In genomic region chr2:152420923-152421322, GRCh38 we compare ENCODE assay signal across 14 cellular contexts.
DNase-seq lines count a peak whose midpoint lies in the region; ATAC-seq, FAIRE-seq and TF ChIP-seq lines count a peak whose summit lies in the region.
"Had no signal": no experiment of that assay in that cellular context is flagged by ENCODE, and none has a peak within 500 bp of the region (broad histone marks: within the 10 kb centered on the region; RNA-seq: fewer than 3 reads in every experiment).

No MANE protein-coding gene starts in this region.

- no peaks in the 10 kb centered on the region for H3K36me3 ChIP-seq in fibroblast of lung (ENCODE audit: control insufficient read depth, insufficient read depth, low read length)

- peaks cover 13% of the 10 kb centered on the region for H3K4me1 ChIP-seq in fibroblast of lung (ENCODE audit: control insufficient read depth, extremely low read depth, insufficient read depth, low read length)

- peak; percentile 31 for ATAC-seq in GM18867 (IDR thresholded peaks at IDR 0.05; ENCODE audit: unreplicated experiment)
- ATAC-seq in activated CD4-positive, alpha-beta T cell treated with anti-CD3 and anti-CD28 coated beads for 36 hours = no peak

- no peaks in the 10 kb centered on the region for H3K9me3 ChIP-seq in fibroblast of lung (ENCODE audit: control insufficient read depth, insufficient read depth, low read depth, low read length)

- no peak overlapping the region for H2AFZ ChIP-seq in fibroblast of lung (ENCODE audit: low read length)

- peak overlapping the region; percentile 69 for H3K4me2 ChIP-seq in fibroblast of lung (ENCODE audit: extremely low read depth, insufficient read depth, low read length)

- no peaks in the 10 kb centered on the region for H3K27me3 ChIP-seq in fibroblast of lung (ENCODE audit: control insufficient read depth, insufficient read depth, low read length)

- peaks cover 16% of the 10 kb centered on the region for H3K4me1 Mint-ChIP-seq in activated CD4-positive, alpha-beta T cell treated with anti-CD3 and anti-CD28 coated beads for 36 hours

- POLR2A ChIA-PET in RWPE1 (lab: Yijun Ruan, JAX; ENCODE audit: low non-redundant PET) = no interaction called here
- POLR2A ChIA-PET in activated CD4-positive, alpha-beta T cell treated with anti-CD3 and anti-CD28 coated beads for 36 hours (lab: Charles Lee) = interaction anchor here (0.6 kb wide), 1 partner anchor 38 kb away, joined by 3 read pairs; no protein-coding TSS in a partner anchor

- H3K9ac ChIP-seq in fibroblast of lung (ENCODE audit: insufficient read depth, low read length) = no peak overlapping the region

- no peaks in the 10 kb centered on the region for H4K20me1 ChIP-seq in fibroblast of lung (ENCODE audit: control insufficient read depth, extremely low read depth, insufficient read depth, low read length)

- FAIRE-seq in GM12892 (lab: Jason Lieb, UNC) = no peak

- no peaks in the 10 kb centered on the region for H3K9me3 Mint-ChIP-seq in activated CD4-positive, alpha-beta T cell treated with anti-CD3 and anti-CD28 coated beads for 36 hours (ENCODE audit: low read depth)
- H3K9me3 Mint-ChIP-seq: stimulated activated naive B cell treated with anti-CD40 and anti-IgM and Interleukin-4, amounts not matched to agents 10 μg/mL and 1 μg/mL and 100 μg/mL, for 72 hours had no signal

- H3K4me3 ChIP-seq in fibroblast of lung (replicated peaks in 1 of 4; ENCODE audit: control extremely low read depth in 1 of 4, insufficient read depth in 1 of 4, low read depth in 3 of 4, low read length in 4 of 4) (no peak overlapping the region), skin epidermis (no peak overlapping the region)

- CTCF ChIA-PET in RWPE1 (lab: Yijun Ruan, JAX) = interaction anchor here (0.5 to 0.6 kb wide), 2 partner anchors 134 to 384 kb away, joined by 3 to 4 read pairs; no protein-coding TSS in a partner anchor
- CTCF ChIA-PET in activated CD4-positive, alpha-beta T cell treated with anti-CD3 and anti-CD28 coated beads for 36 hours (lab: Charles Lee) = interaction anchor here (0.6 kb wide), 1 partner anchor 299 kb away, joined by 3 read pairs; no protein-coding TSS in a partner anchor

- H3K4me3 Mint-ChIP-seq in activated CD4-positive, alpha-beta T cell treated with anti-CD3 and anti-CD28 coated beads for 36 hours = no peak overlapping the region
- H3K4me3 Mint-ChIP-seq: stimulated activated naive B cell treated with anti-CD40 and anti-IgM and Interleukin-4, amounts not matched to agents 10 μg/mL and 1 μg/mL and 100 μg/mL, for 72 hours had no signal

- no peaks in the 10 kb centered on the region for H3K36me3 Mint-ChIP-seq in activated CD4-positive, alpha-beta T cell treated with anti-CD3 and anti-CD28 coated beads for 36 hours (ENCODE audit: low read depth)
- H3K36me3 Mint-ChIP-seq: stimulated activated naive B cell treated with anti-CD40 and anti-IgM and Interleukin-4, amounts not matched to agents 10 μg/mL and 1 μg/mL and 100 μg/mL, for 72 hours had no signal

- H3K27me3 Mint-ChIP-seq in activated CD4-positive, alpha-beta T cell treated with anti-CD3 and anti-CD28 coated beads for 36 hours = peaks cover 13% of the 10 kb centered on the region

- DNase-seq in RWPE1 (ENCODE audit: low spot score) (no peak), fibroblast of lung (ENCODE audit: low read depth in 2 of 2) (no peak), GM12892 (ENCODE audit: insufficient read length) (no peak), erythroblast (lab: John Stamatoyannopoulos, UW) (no peak), NCI-H1092 treated with DMSO at 0.1 percent for 48 hours (lab: John Stamatoyannopoulos, UW) (no peak)
- no peak for DNase-seq in activated CD4-positive, alpha-beta T cell treated with anti-CD3 and anti-CD28 coated beads for 36 hours
- DNase-seq: activated CD4-positive, alpha-beta T cell treated with anti-CD3 and anti-CD28 coated beads, Interleukin-2, amount 50 U/mL, for 4 hours; activated naive CD4-positive, alpha-beta T cell; central memory CD4-positive, alpha-beta T cell; NCI-H1436; NCI-H748 treated with DMSO at 0.1 percent for 48 hours; stimulated activated naive B cell treated with anti-CD40 and anti-IgM and Interleukin-4, amounts not matched to agents 10 μg/mL and 1 μg/mL and 100 μg/mL, for 72 hours had no signal

- intact Hi-C loops in activated CD4-positive, alpha-beta T cell treated with anti-CD3 and anti-CD28 coated beads for 36 hours (cut with DNase I, micrococcal nuclease) = loop anchor here in 1 of 2 experiments (2.0 kb wide), 1 partner anchor 24 kb away; no protein-coding TSS in a partner anchor

- no peak overlapping the region for H3K27ac Mint-ChIP-seq in activated CD4-positive, alpha-beta T cell treated with anti-CD3 and anti-CD28 coated beads for 36 hours
- H3K27ac Mint-ChIP-seq: stimulated activated naive B cell treated with anti-CD40 and anti-IgM and Interleukin-4, amounts not matched to agents 10 μg/mL and 1 μg/mL and 100 μg/mL, for 72 hours had no signal

- peaks cover 5% of the 10 kb centered on the region for H3K79me2 ChIP-seq in fibroblast of lung (ENCODE audit: control insufficient read depth, insufficient read depth, low read length)

- TF ChIP-seq POLR2A in GM12892 (IDR thresholded peaks at IDR 0.05; ENCODE audit: low read depth, low read length) (no peak), erythroblast (IDR thresholded peaks at IDR 0.05; ENCODE audit: low read length) (no peak)

- peak overlapping the region; percentile 24; the same call in 1 of the 2 replicates for H3K27ac ChIP-seq in RWPE1
- H3K27ac ChIP-seq in fibroblast of lung (ENCODE audit: insufficient read depth, low read length) = peak overlapping the region; percentile 71
- peak overlapping the region in 12 of 21 experiments; percentile 21 to 74 (median 52) for H3K27ac ChIP-seq in skin epidermis

- TF ChIP-seq CTCF in RWPE1 (conservative IDR thresholded peaks at IDR 0.05; ENCODE audit: low read depth) (no peak), fibroblast of lung (conservative IDR thresholded peaks at IDR 0.05 in 1 of 2, IDR thresholded peaks at IDR 0.05 in 1 of 2; ENCODE audit: low read depth in 1 of 2, low read length in 2 of 2) (no peak)
